8 cellular contexts compared by ENCODE assay signal in genomic region chr6:12605888-12606345, GRCh38.
DNase-seq lines count a peak whose midpoint lies in the region; ATAC-seq lines count a peak whose summit lies in the region.

No MANE protein-coding gene starts in this region.

- peak; percentile 40 for DNase-seq in GM03348 (ENCODE audit: low spot score)
- peak; percentile 82 to 86 for DNase-seq in Kasumi-1 (lab: John Stamatoyannopoulos, UW)
- peak; percentile 73 for DNase-seq in RPMI7951 (ENCODE audit: low read depth)
- DNase-seq in astrocyte of the hippocampus (ENCODE audit: low read depth, low spot score): peak; percentile 84
- peak; percentile 77 for DNase-seq in inferior parietal cortex (ENCODE audit: extremely low spot score)
- DNase-seq in stimulated activated CD4-positive, alpha-beta T cell treated with anti-CD3 and anti-CD28 coated beads, Interleukin-1b, Interleukin-23, amount 100 ng/mL, for 4 hours (ENCODE audit: low read depth in 2 of 2): peak; percentile 3 to 5

- peak; percentile 28 for ATAC-seq in GM21619 (IDR thresholded peaks at IDR 0.05; ENCODE audit: unreplicated experiment)
- no peak for ATAC-seq in HG03469 (IDR thresholded peaks at IDR 0.05; ENCODE audit: unreplicated experiment)

Comparison
In these comparisons a context has a peak if more than half of its experiments do, and no peak if none do; other contexts are left out.
1. DNase-seq: peak in every context shown above with its lines; median percentile 84 in Kasumi-1; 84 in astrocyte of the hippocampus; 77 in inferior parietal cortex; 73 in RPMI7951; 40 in GM03348; 4 in stimulated activated CD4-positive, alpha-beta T cell treated with anti-CD3 and anti-CD28 coated beads, Interleukin-1b, Interleukin-23, amount 100 ng/mL, for 4 hours.